15 cellular contexts compared by ENCODE assay signal in genomic region chr1:5493708-5494390, GRCh38.
"Had no signal": no experiment of that assay in that cellular context is flagged by ENCODE, and none has a peak within 500 bp of the region (broad histone marks: within the 10 kb centered on the region; RNA-seq: fewer than 3 reads in every experiment).

No MANE protein-coding gene starts in this region.

- H3K4me1 Mint-ChIP-seq: activated B cell treated with CpG ODN at 0.5 μM for 24 hours; activated CD4-positive, alpha-beta T cell treated with anti-CD3 and anti-CD28 coated beads, Interleukin-2, amount 10 ng/mL, durations not matched to agents 24 days and 14 days; activated naive CD8-positive, alpha-beta T cell treated with anti-CD3 and anti-CD28 coated beads, Interleukin-2, amount 10 ng/mL, durations not matched to agents 7 days and 5 days; naive B cell had no signal

- H3K36me3 Mint-ChIP-seq: activated naive CD8-positive, alpha-beta T cell treated with anti-CD3 and anti-CD28 coated beads, Interleukin-2, amount 10 ng/mL, durations not matched to agents 7 days and 5 days had no signal

- ATAC-seq: activated CD8-positive, alpha-beta T cell treated with anti-CD3 and anti-CD28 coated beads, Interleukin-2, amount 10 ng/mL, durations not matched to agents 7 days and 5 days had no signal

- H3K27me3 Mint-ChIP-seq: activated B cell treated with CpG ODN at 0.5 μM for 24 hours; activated CD4-positive, alpha-beta T cell treated with anti-CD3 and anti-CD28 coated beads, Interleukin-2, amount 10 ng/mL, durations not matched to agents 24 days and 14 days had no signal

- H3K9me3 ChIP-seq: SJSA1 had no signal

- H3K36me3 ChIP-seq: sigmoid colon, SJSA1 had no signal

- H3K27ac ChIP-seq: sigmoid colon, SJSA1 had no signal

- DNase-seq: activated B cell treated with CpG ODN at 0.5 μM for 24 hours; activated CD4-positive, alpha-beta T cell treated with anti-CD3 and anti-CD28 coated beads, Interleukin-2, amount 10 ng/mL, durations not matched to agents 24 days and 14 days; activated CD8-positive, alpha-beta T cell treated with anti-CD3 and anti-CD28 coated beads, Interleukin-2, amount 10 ng/mL, durations not matched to agents 7 days and 5 days; activated naive CD4-positive, alpha-beta T cell; activated naive CD8-positive, alpha-beta T cell treated with anti-CD3 and anti-CD28 coated beads, Interleukin-2, amount 10 ng/mL, durations not matched to agents 7 days and 5 days; islet precursor cell; naive B cell; occipital lobe; sigmoid colon; stimulated activated CD4-positive, alpha-beta T cell treated with anti-CD3 and anti-CD28 coated beads, Interleukin-1b, Interleukin-23, amount 100 ng/mL, for 48 hours; trophoblast cell had no signal

- H3K27me3 ChIP-seq: SJSA1 had no signal

- H3K27ac Mint-ChIP-seq: activated B cell treated with CpG ODN at 0.5 μM for 24 hours; activated CD4-positive, alpha-beta T cell treated with anti-CD3 and anti-CD28 coated beads, Interleukin-2, amount 10 ng/mL, durations not matched to agents 24 days and 14 days; activated CD8-positive, alpha-beta T cell treated with anti-CD3 and anti-CD28 coated beads, Interleukin-2, amount 10 ng/mL, durations not matched to agents 7 days and 5 days; activated naive CD8-positive, alpha-beta T cell treated with anti-CD3 and anti-CD28 coated beads, Interleukin-2, amount 10 ng/mL, durations not matched to agents 7 days and 5 days; activated T-helper 1 cell treated with anti-CD3 and anti-CD28 coated beads, Interleukin-12 subunit alpha, Interleukin-12 subunit beta, Interleukin-2, Interleukin-4 antibody, amounts not matched to agents 30 ng/mL and 10 ng/mL and 1 ng/mL, durations not matched to agents 14 hours and 24 hours and 36 hours; naive B cell; progenitor cell of endocrine pancreas had no signal

- H3K4me3 Mint-ChIP-seq: activated B cell treated with CpG ODN at 0.5 μM for 24 hours; activated CD4-positive, alpha-beta T cell treated with anti-CD3 and anti-CD28 coated beads, Interleukin-2, amount 10 ng/mL, durations not matched to agents 24 days and 14 days; activated CD8-positive, alpha-beta T cell treated with anti-CD3 and anti-CD28 coated beads, Interleukin-2, amount 10 ng/mL, durations not matched to agents 7 days and 5 days; activated naive CD8-positive, alpha-beta T cell treated with anti-CD3 and anti-CD28 coated beads, Interleukin-2, amount 10 ng/mL, durations not matched to agents 7 days and 5 days; activated T-helper 1 cell treated with anti-CD3 and anti-CD28 coated beads, Interleukin-12 subunit alpha, Interleukin-12 subunit beta, Interleukin-2, Interleukin-4 antibody, amounts not matched to agents 30 ng/mL and 10 ng/mL and 1 ng/mL, durations not matched to agents 14 hours and 24 hours and 36 hours; naive B cell had no signal

- H3K4me1 ChIP-seq: SJSA1 had no signal

- H3K4me3 ChIP-seq: lung, sigmoid colon, SJSA1 had no signal

- H3K9me3 Mint-ChIP-seq: activated B cell treated with CpG ODN at 0.5 μM for 24 hours; activated CD4-positive, alpha-beta T cell treated with anti-CD3 and anti-CD28 coated beads, Interleukin-2, amount 10 ng/mL, durations not matched to agents 24 days and 14 days; activated naive CD8-positive, alpha-beta T cell treated with anti-CD3 and anti-CD28 coated beads, Interleukin-2, amount 10 ng/mL, durations not matched to agents 7 days and 5 days; activated T-helper 1 cell treated with anti-CD3 and anti-CD28 coated beads, Interleukin-12 subunit alpha, Interleukin-12 subunit beta, Interleukin-2, Interleukin-4 antibody, amounts not matched to agents 30 ng/mL and 10 ng/mL and 1 ng/mL, durations not matched to agents 14 hours and 24 hours and 36 hours had no signal
